Comparison of ENCODE assay signal across 18 cellular contexts in the genomic region with DNA sequence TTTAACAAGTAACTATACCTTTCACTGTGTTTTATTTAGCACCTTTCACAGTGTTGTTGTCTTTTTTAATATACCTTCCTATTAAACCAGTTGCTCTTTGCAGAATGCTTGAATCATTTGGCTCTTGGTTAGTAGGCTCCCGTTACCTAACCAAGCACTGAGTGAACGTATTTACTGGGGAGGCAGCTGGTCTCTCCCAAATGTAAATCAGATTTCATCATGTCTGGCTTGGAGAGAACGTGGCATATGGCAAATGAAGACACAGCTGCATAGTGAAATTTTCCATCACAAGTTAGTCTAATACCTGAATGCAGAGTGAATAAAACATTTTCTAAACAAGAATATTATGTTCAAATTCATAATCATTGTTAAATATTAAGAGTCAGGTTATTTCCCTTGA. TPM values are rescaled to one million over a fixed set of nuclear protein-coding genes. Genes with fewer than 3 reads are reported as not detected.
DNase-seq lines count a peak whose midpoint lies in the region; ATAC-seq lines count a peak whose summit lies in the region.
"Had no signal": no experiment of that assay in that cellular context is flagged by ENCODE, and none has a peak within 500 bp of the region (broad histone marks: within the 10 kb centered on the region; RNA-seq: fewer than 3 reads in every experiment).

No MANE protein-coding gene starts in this region.

- ATAC-seq in HG03442 (IDR thresholded peaks at IDR 0.05; ENCODE audit: unreplicated experiment), result no peak
- ATAC-seq: K562, PC-3, SK-N-SH treated with all-trans-retinoic acid at 6 μM for 48 hours had no signal

- DNase-seq in DMS 273 (lab: John Stamatoyannopoulos, UW; ENCODE audit: unreplicated experiment), result peak; percentile 95
- peak; percentile 90 for DNase-seq in NCI-H2171 treated with DMSO at 0.1 percent for 48 hours (lab: John Stamatoyannopoulos, UW)
- peak; percentile 44 for DNase-seq in SK-N-DZ (ENCODE audit: low spot score)
- DNase-seq in superior temporal gyrus (ENCODE audit: extremely low spot score), result peak; percentile 57
- no peak for DNase-seq in COR-L47 (lab: John Stamatoyannopoulos, UW)
- no peak for DNase-seq in cerebellar nuclear complex (lab: John Stamatoyannopoulos, UW)
- DNase-seq: CD4-positive, CD25-positive, alpha-beta regulatory T cell; DMS79 treated with DMSO at 0.1 percent for 48 hours; Kasumi-1; NCI-H1092 treated with DMSO at 0.1 percent for 48 hours; NCI-H1436; NCI-H1930; NCI-H2107; NK-92 treated with Interleukin-12 subunit alpha and Interleukin-12 subunit beta, amount 100 ng/mL, for 24 hours; PC-3 had no signal

RNA-seq across cellular contexts. Expression of gene HTR1E, which starts 12.4 kb away (rescaled TPM):
- polyA plus RNA-seq in SK-N-DZ (2014; cell fraction: cytosol; rRNA removed), result 0.05 and 0.25 TPM in 2 replicates
- polyA plus RNA-seq in SK-N-DZ (2014; cell fraction: nucleus; rRNA removed), result 0.35 and 0.69 TPM in 2 replicates
- polyA plus RNA-seq: CD4-positive, CD25-positive, alpha-beta regulatory T cell; K562 had no signal

Comparison
In these comparisons a context has a peak if more than half of its experiments do, and no peak if none do; other contexts are left out.
1. DNase-seq: peak in DMS 273 (single experiment), NCI-H2171 treated with DMSO at 0.1 percent for 48 hours (single experiment), SK-N-DZ (single experiment) and superior temporal gyrus (single experiment); none in COR-L47 (single experiment) and cerebellar nuclear complex (0 of 2).